ENCODE assay signal across 15 cellular contexts in the genomic region with DNA sequence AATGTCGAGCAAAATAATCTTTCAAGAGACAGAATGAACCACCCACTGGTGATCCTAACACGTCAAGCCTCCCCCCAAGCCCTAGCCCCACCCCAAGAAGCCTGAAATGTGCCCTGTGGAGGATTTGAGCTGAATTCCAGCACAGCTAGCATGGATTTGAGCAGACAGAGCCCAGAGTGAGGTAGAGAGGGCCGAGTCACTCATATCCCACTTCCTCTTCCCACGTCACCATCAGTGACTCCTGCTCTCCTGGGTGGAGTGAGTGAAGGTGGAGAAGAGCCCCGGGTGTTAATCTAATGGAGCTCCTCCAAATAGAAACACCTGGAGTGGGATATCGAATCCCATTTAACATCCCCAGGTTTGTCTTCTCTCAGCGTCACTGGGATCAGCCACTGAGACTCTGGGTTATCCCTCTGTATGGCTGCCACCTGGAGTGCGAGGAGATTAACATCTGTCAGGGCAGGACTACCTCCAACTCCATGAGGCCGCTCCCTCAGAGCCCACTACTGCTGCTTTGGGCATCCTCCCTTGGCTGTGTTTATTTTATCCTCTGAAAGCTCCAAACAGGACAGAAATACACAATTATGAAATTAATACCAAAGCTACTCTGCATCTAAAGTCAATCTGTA.
DNase-seq lines count a peak whose midpoint lies in the region; ATAC-seq and TF ChIP-seq lines count a peak whose summit lies in the region.
"Had no signal": no experiment of that assay in that cellular context is flagged by ENCODE, and none has a peak within 500 bp of the region (broad histone marks: within the 10 kb centered on the region; RNA-seq: fewer than 3 reads in every experiment).

No MANE protein-coding gene starts in this region.

- peak in 1 of 2 experiments; percentile 32; a peak in 2 of 4 replicates for TF ChIP-seq CTCF in GM23338 (conservative IDR thresholded peaks at IDR 0.05; ENCODE audit: low read depth in 2 of 2)
- TF ChIP-seq CTCF in endodermal cell (conservative IDR thresholded peaks at IDR 0.05): no peak

- H3K23ac ChIP-seq in neuronal stem cell (ENCODE audit: low read depth, low read length, poor library complexity): no peak overlapping the region

- H3K4me3 Mint-ChIP-seq in GM23338: no peak overlapping the region
- no peak overlapping the region for H3K4me3 Mint-ChIP-seq in endodermal cell
- H3K4me3 Mint-ChIP-seq: CD4-positive, CD25-positive, alpha-beta regulatory T cell; T-helper 1 cell treated with Interleukin-12 subunit alpha and Interleukin-12 subunit beta and Interleukin-4 antibody, amounts not matched to agents 30 μg/mL and 1 μg/mL, for 36 hours had no signal

- H3K27ac ChIP-seq in GM23338 (ENCODE audit: low read depth) (no peak overlapping the region), endodermal cell (ENCODE audit: low read depth, low read length) (no peak overlapping the region), neuronal stem cell (replicated peaks; ENCODE audit: low read length) (no peak overlapping the region)
- H3K27ac ChIP-seq: HL-60 had no signal

- H3K4me1 ChIP-seq in GM23338 (ENCODE audit: insufficient read depth) (peaks cover 6% of the 10 kb centered on the region; the same call in 1 of the 2 replicates), endodermal cell (ENCODE audit: control insufficient read depth, insufficient read depth, low read length) (peaks cover 7% of the 10 kb centered on the region), neuronal stem cell (ENCODE audit: control insufficient read depth in 2 of 2, insufficient read depth in 1 of 2, low read depth in 1 of 2, low read length in 2 of 2) (no peaks in the 10 kb centered on the region)

- H3K9me3 ChIP-seq in endodermal cell (ENCODE audit: control insufficient read depth, low read length): no peaks in the 10 kb centered on the region
- H3K9me3 ChIP-seq in neuronal stem cell (replicated peaks in 1 of 2; ENCODE audit: control insufficient read depth in 2 of 2, insufficient read depth in 1 of 2, low read depth in 1 of 2, low read length in 2 of 2): no peaks in the 10 kb centered on the region

- H2AFZ ChIP-seq in GM23338 (0 out of 2 replicates have a peak overlapping the region, but pooled peaks have one; percentile 14), neuronal stem cell (ENCODE audit: low read length) (peak overlapping the region; percentile 20)

- H3K14ac ChIP-seq in neuronal stem cell (ENCODE audit: low read length): no peak overlapping the region

- no peak overlapping the region for H3K4me2 ChIP-seq in GM23338
- H3K4me2 ChIP-seq in neuronal stem cell (ENCODE audit: insufficient read depth, low read length, poor library complexity, severe bottlenecking): no peak overlapping the region

- H3K27me3 ChIP-seq in GM23338 (ENCODE audit: insufficient read depth) (no peaks in the 10 kb centered on the region), endodermal cell (ENCODE audit: control insufficient read depth, insufficient read depth, low read length, poor library complexity, severe bottlenecking) (no peaks in the 10 kb centered on the region), neuronal stem cell (ENCODE audit: control insufficient read depth in 3 of 3, insufficient read depth in 3 of 3, low read depth in 1 of 3, low read length in 3 of 3) (peaks cover 0 to 3% (median 0%) of the 10 kb centered on the region in 3 experiments)

- no peaks in the 10 kb centered on the region for H4K20me1 ChIP-seq in GM23338 (replicated peaks; ENCODE audit: insufficient read depth)

- ATAC-seq in GM23338 (peak; percentile 93), GM18907 (IDR thresholded peaks at IDR 0.05; ENCODE audit: unreplicated experiment) (no peak), HG02678 (IDR thresholded peaks at IDR 0.05; ENCODE audit: unreplicated experiment) (no peak)

- H3K27ac Mint-ChIP-seq in GM23338 (no peak overlapping the region), endodermal cell (no peak overlapping the region)
- H3K27ac Mint-ChIP-seq: CD4-positive, CD25-positive, alpha-beta regulatory T cell; T-helper 1 cell treated with Interleukin-12 subunit alpha and Interleukin-12 subunit beta and Interleukin-4 antibody, amounts not matched to agents 30 μg/mL and 1 μg/mL, for 36 hours had no signal

- no peak overlapping the region for H3K4ac ChIP-seq in neuronal stem cell (ENCODE audit: low read length)

- H3K4me3 ChIP-seq in GM23338: no peak overlapping the region
- H3K4me3 ChIP-seq in endodermal cell (ENCODE audit: low read length): no peak overlapping the region
- H3K4me3 ChIP-seq in neuronal stem cell (ENCODE audit: low read length in 2 of 2): no peak overlapping the region

- H3K9me3 Mint-ChIP-seq in GM23338 (no peaks in the 10 kb centered on the region), endodermal cell (no peaks in the 10 kb centered on the region)
- H3K9me3 Mint-ChIP-seq: CD4-positive, CD25-positive, alpha-beta regulatory T cell; T-helper 1 cell treated with Interleukin-12 subunit alpha and Interleukin-12 subunit beta and Interleukin-4 antibody, amounts not matched to agents 30 μg/mL and 1 μg/mL, for 36 hours had no signal

- H3K27me3 Mint-ChIP-seq in GM23338 (ENCODE audit: insufficient read depth, low read depth, poor library complexity) (peaks cover 2% of the 10 kb centered on the region), endodermal cell (ENCODE audit: insufficient read depth) (peaks cover 12% of the 10 kb centered on the region)

- H4K91ac ChIP-seq in neuronal stem cell (ENCODE audit: low read depth, low read length, poor library complexity): no peak overlapping the region

- DNase-seq in NCI-H748 (lab: John Stamatoyannopoulos, UW; ENCODE audit: unreplicated experiment): peak; percentile 2
- DNase-seq in NCI-H748 treated with DMSO at 0.1 percent for 48 hours (lab: John Stamatoyannopoulos, UW): no peak
- peak; percentile 23 for DNase-seq in GM23338 (ENCODE audit: low spot score)
- peak; percentile 82 for DNase-seq in endodermal cell
- no peak for DNase-seq in neuronal stem cell (ENCODE audit: low spot score)
- DNase-seq: ACHN; CD4-positive, CD25-positive, alpha-beta regulatory T cell; KG1; NCI-H2029; NCI-H526; SHP77 treated with DMSO at 0.1 percent for 48 hours had no signal

- no peaks in the 10 kb centered on the region for H3K79me1 ChIP-seq in neuronal stem cell (ENCODE audit: low read depth, low read length)

- H3F3A ChIP-seq in GM23338 (replicated peaks; ENCODE audit: low read depth): no peaks in the 10 kb centered on the region

- H3K18ac ChIP-seq in neuronal stem cell (ENCODE audit: low read length): no peak overlapping the region

- H2BK15ac ChIP-seq in neuronal stem cell (ENCODE audit: low read length): no peak overlapping the region

- no peak overlapping the region for H2BK120ac ChIP-seq in neuronal stem cell (ENCODE audit: low read depth, low read length)

- H3K9ac ChIP-seq in endodermal cell (ENCODE audit: extremely low read depth, low read length, poor library complexity, severe bottlenecking): no peak overlapping the region
- H3K9ac ChIP-seq in neuronal stem cell (ENCODE audit: low read depth, low read length, poor library complexity): no peak overlapping the region

- H4K8ac ChIP-seq in neuronal stem cell (ENCODE audit: low read depth, low read length): no peak overlapping the region

- H2BK12ac ChIP-seq in neuronal stem cell (ENCODE audit: low read length): no peak overlapping the region

- H3K36me3 ChIP-seq in GM23338 (ENCODE audit: insufficient read depth): no peaks in the 10 kb centered on the region
- no peaks in the 10 kb centered on the region for H3K36me3 ChIP-seq in endodermal cell (ENCODE audit: control insufficient read depth, insufficient read depth, low read length)
- H3K36me3 ChIP-seq in neuronal stem cell (replicated peaks in 1 of 2; ENCODE audit: control insufficient read depth in 2 of 2, insufficient read depth in 2 of 2, low read length in 2 of 2): no peaks in the 10 kb centered on the region

- H3K36me3 Mint-ChIP-seq in GM23338 (ENCODE audit: low read depth) (no peaks in the 10 kb centered on the region), endodermal cell (ENCODE audit: low read depth) (no peaks in the 10 kb centered on the region)
- H3K36me3 Mint-ChIP-seq: CD4-positive, CD25-positive, alpha-beta regulatory T cell had no signal

- no peaks in the 10 kb centered on the region for H3K79me2 ChIP-seq in GM23338 (replicated peaks; ENCODE audit: insufficient read depth)

- 70 to 73% methylated on average over 6 to 8 of the region's 9 CpGs for WGBS in endodermal cell (ENCODE audit: insufficient coverage in 1 of 2, insufficient read length in 1 of 2), 2 experiments
- WGBS in neuronal stem cell (ENCODE audit: extremely low coverage in 2 of 2, insufficient read length in 2 of 2, insufficient replicate concordance in 1 of 2), 2 donors: no CpG with 5 or more reads among the region's 9 CpGs

- no peak overlapping the region for H2AK5ac ChIP-seq in neuronal stem cell (ENCODE audit: low read depth, low read length)

- no peaks in the 10 kb centered on the region for H3K9me2 ChIP-seq in GM23338 (ENCODE audit: insufficient read depth)

- H2BK5ac ChIP-seq in neuronal stem cell (ENCODE audit: low read length): no peak overlapping the region

- H3K4me1 Mint-ChIP-seq in GM23338 (peaks cover 5% of the 10 kb centered on the region; the same call in 2 of the 3 replicates), endodermal cell (peaks cover 11% of the 10 kb centered on the region)
- H3K4me1 Mint-ChIP-seq: CD4-positive, CD25-positive, alpha-beta regulatory T cell had no signal

TF ChIP-seq in GM23338, 12 proteins besides CTCF, POLR2A, EP300 and RAD21 (continues in another document):
- TF ChIP-seq CREB1 (CRISPR knock-in tag; IDR thresholded peaks at IDR 0.05; ENCODE audit: low read depth) (no peak), EZH2phosphoT487 (IDR thresholded peaks at IDR 0.05; ENCODE audit: unreplicated experiment) (no peak)

Comparison
In these comparisons a context has a peak if more than half of its experiments do, and no peak if none do; other contexts are left out.
1. DNase-seq: peak in NCI-H748 (single experiment), GM23338 (single experiment) and endodermal cell (single experiment); none in NCI-H748 treated with DMSO at 0.1 percent for 48 hours (single experiment) and neuronal stem cell (single experiment).